Comparison of ENCODE assay signal across 26 cellular contexts in the genomic region with DNA sequence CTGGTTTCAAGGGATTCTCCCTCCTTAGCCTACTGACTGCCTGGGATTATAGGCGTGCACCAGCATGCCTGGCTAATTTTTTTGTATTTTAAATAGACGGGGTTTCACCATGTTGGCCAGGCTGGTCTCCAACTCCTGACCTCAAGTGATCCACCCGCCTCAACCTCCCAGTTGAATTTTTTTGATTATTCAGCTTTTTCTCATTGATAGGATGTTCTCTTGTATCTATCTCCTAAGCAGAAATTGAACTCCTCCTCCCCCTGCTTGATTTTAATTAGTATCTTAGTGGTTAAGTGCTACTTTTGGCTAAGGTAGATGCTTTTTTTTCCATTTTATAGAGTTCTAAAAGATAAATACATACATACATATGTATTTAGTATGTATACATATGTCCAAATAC.
"Had no signal": no experiment of that assay in that cellular context is flagged by ENCODE, and none has a peak within 500 bp of the region (broad histone marks: within the 10 kb centered on the region; RNA-seq: fewer than 3 reads in every experiment).

No MANE protein-coding gene starts in this region.

- H3K36me3 ChIP-seq: ovary, right atrium auricular region, suprapubic skin, thoracic aorta, upper lobe of right lung had no signal

- ATAC-seq: left colon; left lung; lower lobe of right lung; naive thymus-derived CD8-positive, alpha-beta T cell; sciatic nerve; stimulated activated effector memory CD8-positive, alpha-beta T cell treated with anti-CD3 and anti-CD28 coated beads, Interleukin-12 subunit alpha, Interleukin-12 subunit beta, amount 100 ng/mL, for 72 hours; upper lobe of right lung had no signal

- H3K4me1 ChIP-seq: left lung, lower lobe of right lung, right atrium auricular region, suprapubic skin, tibial artery, upper lobe of right lung had no signal

- H3K9me3 ChIP-seq: lower lobe of right lung, ovary, right atrium auricular region, suprapubic skin, thoracic aorta, tibial artery, upper lobe of right lung had no signal

- H3K27ac Mint-ChIP-seq: immature natural killer cell; naive thymus-derived CD8-positive, alpha-beta T cell; nephron progenitor cell; progenitor cell of endocrine pancreas; stimulated activated effector memory CD8-positive, alpha-beta T cell treated with anti-CD3 and anti-CD28 coated beads, Interleukin-12 subunit alpha, Interleukin-12 subunit beta, amount 100 ng/mL, for 72 hours; stimulated activated naive CD8-positive, alpha-beta T cell treated with anti-CD3 and anti-CD28 coated beads, Interleukin-15, Interleukin-2, amounts not matched to agents 100 ng/mL and 50 ng/mL, for 24 hours had no signal

- H3K4me3 ChIP-seq: left lung, lower lobe of right lung, ovary, right atrium auricular region, skin epidermis, suprapubic skin, thoracic aorta, tibial artery, upper lobe of right lung had no signal

- H3K27me3 Mint-ChIP-seq: naive thymus-derived CD8-positive, alpha-beta T cell; progenitor cell of endocrine pancreas; stimulated activated naive CD8-positive, alpha-beta T cell treated with anti-CD3 and anti-CD28 coated beads, Interleukin-15, Interleukin-2, amounts not matched to agents 100 ng/mL and 50 ng/mL, for 24 hours had no signal

- H3K4me3 Mint-ChIP-seq: immature natural killer cell; naive thymus-derived CD8-positive, alpha-beta T cell; nephron progenitor cell; stimulated activated effector memory CD8-positive, alpha-beta T cell treated with anti-CD3 and anti-CD28 coated beads, Interleukin-12 subunit alpha, Interleukin-12 subunit beta, amount 100 ng/mL, for 72 hours; stimulated activated naive CD8-positive, alpha-beta T cell treated with anti-CD3 and anti-CD28 coated beads, Interleukin-15, Interleukin-2, amounts not matched to agents 100 ng/mL and 50 ng/mL, for 24 hours had no signal

- H3K27ac ChIP-seq: left lung, lower lobe of right lung, ovary, right atrium auricular region, skin epidermis, suprapubic skin, thoracic aorta, tibial artery, upper lobe of right lung had no signal

- H3K4me1 Mint-ChIP-seq: nephron progenitor cell; stimulated activated effector memory CD8-positive, alpha-beta T cell treated with anti-CD3 and anti-CD28 coated beads, Interleukin-12 subunit alpha, Interleukin-12 subunit beta, amount 100 ng/mL, for 72 hours had no signal

- H3K27me3 ChIP-seq: left lung, ovary, right atrium auricular region, suprapubic skin, tibial artery, upper lobe of right lung had no signal

- DNase-seq: immature natural killer cell; kidney; left colon; left lung; lower lobe of right lung; mammary epithelial cell; mesenchymal stem cell; naive thymus-derived CD8-positive, alpha-beta T cell; nephron progenitor cell; ovary; stimulated activated CD4-positive, alpha-beta T cell treated with anti-CD3 and anti-CD28 coated beads, Interleukin-12 subunit alpha, Interleukin-12 subunit beta, amount 100 ng/mL, for 4 hours; stimulated activated CD4-positive, alpha-beta T cell treated with anti-CD3 and anti-CD28 coated beads, Interleukin-15, amount 100 ng/mL, for 24 hours; stimulated activated CD4-positive, alpha-beta T cell treated with anti-CD3 and anti-CD28 coated beads, Interleukin-2, amount 100 ng/mL, for 24 hours; stimulated activated CD4-positive, alpha-beta T cell treated with anti-CD3 and anti-CD28 coated beads, Interleukin-4, amount 100 ng/mL, for 1 hour; stimulated activated naive CD4-positive, alpha-beta T cell; tibial artery; trophoblast cell; upper lobe of right lung had no signal

- H3K9me3 Mint-ChIP-seq: immature natural killer cell; stimulated activated effector memory CD8-positive, alpha-beta T cell treated with anti-CD3 and anti-CD28 coated beads, Interleukin-12 subunit alpha, Interleukin-12 subunit beta, amount 100 ng/mL, for 72 hours had no signal

- H3K36me3 Mint-ChIP-seq: stimulated activated effector memory CD8-positive, alpha-beta T cell treated with anti-CD3 and anti-CD28 coated beads, Interleukin-12 subunit alpha, Interleukin-12 subunit beta, amount 100 ng/mL, for 72 hours had no signal
